ENCODE assay signal across 8 cellular contexts in the genomic region with DNA sequence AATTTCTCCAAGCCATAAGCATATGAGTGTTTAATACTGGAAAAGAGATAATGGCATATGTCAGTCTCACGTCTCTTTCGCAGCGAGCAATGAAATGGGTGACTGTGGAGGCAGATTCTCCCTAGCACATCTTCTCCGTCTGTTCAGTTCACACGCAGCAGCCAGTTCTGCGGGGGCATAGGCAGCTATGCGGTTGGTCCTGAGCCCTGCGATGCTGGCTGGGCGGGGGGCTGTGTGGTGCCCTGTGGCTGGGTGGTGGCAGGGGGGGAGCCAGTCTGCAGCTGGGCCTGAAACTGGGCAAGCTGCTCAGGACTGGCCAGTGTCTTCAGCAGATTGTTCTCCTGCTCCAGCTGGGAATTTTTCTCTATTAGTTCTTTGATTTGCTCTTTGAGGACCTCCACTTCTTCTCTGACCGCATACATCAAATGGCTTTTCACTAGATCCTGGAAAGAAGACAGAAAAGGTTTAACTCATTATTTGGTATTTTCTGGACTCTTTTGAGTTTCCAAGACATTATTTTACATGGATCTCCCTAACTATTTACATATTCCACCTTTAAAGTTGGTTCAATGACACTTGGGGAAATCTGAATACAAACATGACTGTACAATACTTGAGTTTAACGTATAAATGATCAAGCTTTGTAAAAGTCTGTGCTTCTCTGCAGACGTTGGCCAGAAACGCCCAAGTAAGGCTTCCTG.
DNase-seq lines count a peak whose midpoint lies in the region; ATAC-seq, FAIRE-seq and TF ChIP-seq lines count a peak whose summit lies in the region.

No MANE protein-coding gene starts in this region.

- TF ChIP-seq CTCF in spleen (IDR thresholded peaks at IDR 0.05 in 8 of 11, conservative IDR thresholded peaks at IDR 0.05 in 3 of 11) = no peak

- intact Hi-C loops in spleen (cut with DNase I; ENCODE audit: low total_unique reads) = loop anchor here (5.0 kb wide), 1 partner anchor 527 kb away; no protein-coding TSS in a partner anchor

- H3K4me1 ChIP-seq in HUES48 (ENCODE audit: control insufficient read depth, insufficient read depth, low read length) (peaks cover 18% of the 10 kb centered on the region), iPS-20b (ENCODE audit: insufficient read depth, low read length) (peaks cover 10% of the 10 kb centered on the region; the same call in 1 of the 2 replicates), spleen (peaks cover 13 to 52% (median 37%) of the 10 kb centered on the region in 6 donors)

- H3K9me3 ChIP-seq in HUES48 (ENCODE audit: control insufficient read depth, insufficient read depth, low read length) (no peaks in the 10 kb centered on the region), iPS-20b (ENCODE audit: insufficient read depth, low read depth, low read length) (no peaks in the 10 kb centered on the region), spleen (no peaks in the 10 kb centered on the region)

- ATAC-seq in GM18907 (IDR thresholded peaks at IDR 0.05; ENCODE audit: unreplicated experiment) (no peak), GM18870 (IDR thresholded peaks at IDR 0.05; ENCODE audit: unreplicated experiment) (no peak)

- H3K9ac ChIP-seq in HUES48 (ENCODE audit: low read depth, low read length) = peak overlapping the region; percentile 44; the same call in 1 of the 2 replicates
- H3K9ac ChIP-seq in iPS-20b (ENCODE audit: low read depth, low read length) = peak overlapping the region; percentile 70; the same call in 1 of the 2 replicates

- peak overlapping the region; percentile 13 for H3K27ac ChIP-seq in HUES48 (ENCODE audit: low read depth, low read length)
- no peak overlapping the region for H3K27ac ChIP-seq in iPS-20b (ENCODE audit: low read length)
- H3K27ac ChIP-seq in spleen = peak overlapping the region; percentile 56 to 90 (median 86)

- no peak for TF ChIP-seq POLR2A in spleen (IDR thresholded peaks at IDR 0.05)
- TF ChIP-seq POLR2A in H54 (IDR thresholded peaks at IDR 0.05; ENCODE audit: low read depth, low read length) = no peak

- H3K36me3 ChIP-seq in HUES48 (ENCODE audit: control insufficient read depth, insufficient read depth, low read length) (peaks cover 22% of the 10 kb centered on the region), iPS-20b (ENCODE audit: insufficient read depth, low read depth, low read length) (peaks cover 27% of the 10 kb centered on the region), spleen (peaks cover 0 to 21% (median 5%) of the 10 kb centered on the region in 6 donors)

- no peak for FAIRE-seq in H54 (lab: Jason Lieb, UNC)

- peak overlapping the region; percentile 62 for H3K4me3 ChIP-seq in HUES48 (ENCODE audit: low read depth, low read length)
- H3K4me3 ChIP-seq in iPS-20b (ENCODE audit: low read length) = peak overlapping the region; percentile 71
- H3K4me3 ChIP-seq in spleen = peak overlapping the region; percentile 38 to 77 (median 54)

- peak in 35 of 56 donors; percentile 12 to 62 (median 35) for DNase-seq in amygdala (lab: John Stamatoyannopoulos, UW)
- peak; percentile 83 for DNase-seq in spleen
- no peak for DNase-seq in H54 (ENCODE audit: insufficient read length, low spot score)
- DNase-seq in NCI-H1092 treated with DMSO at 0.1 percent for 48 hours (lab: John Stamatoyannopoulos, UW) = no peak

- 63 to 71% (median 68%) methylated on average over 12 to 13 of the region's 13 CpGs for WGBS in spleen, 5 donors

- no peaks in the 10 kb centered on the region for H3K27me3 ChIP-seq in HUES48 (ENCODE audit: control insufficient read depth, insufficient read depth, low read length)
- H3K27me3 ChIP-seq in iPS-20b (ENCODE audit: insufficient read depth, low read length) = no peaks in the 10 kb centered on the region
- H3K27me3 ChIP-seq in spleen (replicated peaks in 1 of 7) = peaks cover 0 to 21% (median 0%) of the 10 kb centered on the region in 7 donors

Comparison
In these comparisons a context has a peak if more than half of its experiments do, and no peak if none do; other contexts are left out.
1. DNase-seq: peak in amygdala (35 of 56) and spleen (single experiment); none in H54 (single experiment) and NCI-H1092 treated with DMSO at 0.1 percent for 48 hours (single experiment).
2. Peak in every context shown above with its lines, with median percentiles within 50 percentile points of each other: H3K4me3 ChIP-seq.